ENCODE assay signal across 8 cellular contexts in the genomic region with DNA sequence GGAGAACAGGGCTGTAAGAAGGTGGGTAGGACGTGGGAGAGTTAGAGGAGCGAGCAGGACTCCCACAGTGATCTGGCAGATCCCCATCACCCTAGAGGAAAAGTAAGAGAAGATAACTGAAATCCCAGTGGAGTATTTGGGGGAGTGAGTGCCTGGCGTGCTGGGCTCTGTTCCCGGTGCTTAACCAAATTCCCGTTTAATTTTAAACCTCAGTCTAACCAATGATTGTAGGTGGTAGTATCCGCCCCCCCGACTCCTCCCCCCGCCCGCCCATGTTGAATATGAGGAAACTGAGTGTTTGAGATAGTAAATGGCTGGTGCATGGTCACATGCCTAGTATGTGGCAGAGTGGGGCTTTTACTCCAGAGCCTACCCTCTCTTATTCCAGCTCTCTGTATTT. TPM values are rescaled to one million over a fixed set of nuclear protein-coding genes. Genes with fewer than 3 reads are reported as not detected.
DNase-seq lines count a peak whose midpoint lies in the region; FAIRE-seq and TF ChIP-seq lines count a peak whose summit lies in the region.

No MANE protein-coding gene starts in this region.

- H4K8ac ChIP-seq in mesendoderm (ENCODE audit: low read depth, low read length) = no peak overlapping the region

- H3K4ac ChIP-seq in mesendoderm (ENCODE audit: low read depth, low read length) = no peak overlapping the region

- no CpG with 5 or more reads among the region's 9 CpGs for WGBS in mesendoderm (ENCODE audit: extremely low coverage, insufficient coverage, low lambda C conversion rate)

- peaks cover 13% of the 10 kb centered on the region for H4K20me1 ChIP-seq in astrocyte (ENCODE audit: insufficient read depth, low read length)

- H3K9ac ChIP-seq in astrocyte (ENCODE audit: low read length) (peak overlapping the region; percentile 92), mesendoderm (ENCODE audit: low read length) (peak overlapping the region; percentile 93)

- peaks cover 22% of the 10 kb centered on the region for H3K4me1 Mint-ChIP-seq in astrocyte (ENCODE audit: low read depth, unreplicated experiment)

- H3K36me3 Mint-ChIP-seq in astrocyte (ENCODE audit: low read depth, unreplicated experiment) = peaks cover 9% of the 10 kb centered on the region

- H3K27me3 ChIP-seq in HL-60 (ENCODE audit: insufficient read depth, poor library complexity, severe bottlenecking) = no peaks in the 10 kb centered on the region
- no peaks in the 10 kb centered on the region for H3K27me3 ChIP-seq in astrocyte (ENCODE audit: insufficient read depth, low read length)
- H3K27me3 ChIP-seq in mesendoderm (ENCODE audit: insufficient read depth, low read length, poor library complexity) = no peaks in the 10 kb centered on the region

- no peak overlapping the region for H4K5ac ChIP-seq in mesendoderm (ENCODE audit: low read length)

- TF ChIP-seq CTCF in 22Rv1 (IDR thresholded peaks at IDR 0.05) (no peak), HL-60 (IDR thresholded peaks at IDR 0.05; ENCODE audit: insufficient read depth, low read length) (no peak), astrocyte (IDR thresholded peaks at IDR 0.05; ENCODE audit: insufficient read depth, low read depth, low read length) (no peak)

- H3K27me3 Mint-ChIP-seq in astrocyte (ENCODE audit: low read depth, unreplicated experiment) = no peaks in the 10 kb centered on the region

- no peak overlapping the region for H2BK120ac ChIP-seq in mesendoderm (ENCODE audit: low read depth, low read length)

- peak overlapping the region; percentile 90 for H3K4me2 ChIP-seq in astrocyte (ENCODE audit: low read length)
- H3K4me2 ChIP-seq in mesendoderm (ENCODE audit: low read length) = no peak overlapping the region

- H3K18ac ChIP-seq in mesendoderm (ENCODE audit: low read length) = no peak overlapping the region

- H3K79me1 ChIP-seq in mesendoderm (ENCODE audit: low read length) = peaks cover 9% of the 10 kb centered on the region

- FAIRE-seq in astrocyte (lab: Jason Lieb, UNC) = no peak

- no peaks in the 10 kb centered on the region for H3K9me3 Mint-ChIP-seq in astrocyte (ENCODE audit: unreplicated experiment)

- DNase-seq in HL-60 (ENCODE audit: low read depth in 1 of 2, low spot score in 1 of 2) = peak in 1 of 2 experiments; percentile 25
- DNase-seq in astrocyte (ENCODE audit: low read depth) = no peak
- DNase-seq in mesendoderm = no peak
- no peak for DNase-seq in NOMO-1 (lab: John Stamatoyannopoulos, UW; ENCODE audit: unreplicated experiment in 2 of 2)
- no peak for DNase-seq in GOT3 (lab: John Stamatoyannopoulos, UW)
- no peak for DNase-seq in A172 (ENCODE audit: low spot score)
- DNase-seq in nucleus accumbens (lab: John Stamatoyannopoulos, UW) = no peak

- H3K4me3 ChIP-seq in HL-60 (replicated peaks; ENCODE audit: insufficient read depth, low read length) (peak overlapping the region; percentile 84), astrocyte (ENCODE audit: insufficient read depth, low read depth, low read length) (peak overlapping the region; percentile 68), mesendoderm (ENCODE audit: low read length) (no peak overlapping the region)

- peaks cover 49% of the 10 kb centered on the region for H3K4me1 ChIP-seq in astrocyte (ENCODE audit: insufficient read depth, low read length)
- peaks cover 10% of the 10 kb centered on the region for H3K4me1 ChIP-seq in mesendoderm (ENCODE audit: control insufficient read depth, low read depth, low read length)

- H3K4me3 Mint-ChIP-seq in astrocyte (ENCODE audit: unreplicated experiment) = peak overlapping the region; percentile 84

- H2BK5ac ChIP-seq in mesendoderm (ENCODE audit: low read length) = no peak overlapping the region

- H2AFZ ChIP-seq in astrocyte (ENCODE audit: low read depth, low read length) = no peak overlapping the region

- H2AK5ac ChIP-seq in mesendoderm (ENCODE audit: low read length) = no peak overlapping the region

- H2BK15ac ChIP-seq in mesendoderm (replicated peaks; ENCODE audit: low read depth) = no peak overlapping the region

- H3K27ac ChIP-seq in 22Rv1 = peak overlapping the region; percentile 100
- peak overlapping the region; percentile 97 for H3K27ac ChIP-seq in HL-60 (replicated peaks)
- H3K27ac ChIP-seq in astrocyte (ENCODE audit: low read depth, low read length) = no peak overlapping the region
- H3K27ac ChIP-seq in mesendoderm (ENCODE audit: low read depth, low read length) = no peak overlapping the region

- H3K56ac ChIP-seq in mesendoderm (ENCODE audit: low read length) = peak overlapping the region; percentile 99

- H3K27ac Mint-ChIP-seq in astrocyte (ENCODE audit: unreplicated experiment) = peak overlapping the region; percentile 72

- H3K23ac ChIP-seq in mesendoderm (ENCODE audit: low read length) = no peak overlapping the region

- H3K79me2 ChIP-seq in astrocyte (ENCODE audit: insufficient read depth, low read length) (peaks cover 45% of the 10 kb centered on the region), mesendoderm (ENCODE audit: control insufficient read depth, insufficient read depth, low read length) (peaks cover 7% of the 10 kb centered on the region)

- H3K36me3 ChIP-seq in astrocyte (ENCODE audit: insufficient read depth, low read length) (peaks cover 3% of the 10 kb centered on the region), mesendoderm (ENCODE audit: control insufficient read depth, insufficient read depth, low read length) (no peaks in the 10 kb centered on the region)

- no peaks in the 10 kb centered on the region for H3K9me3 ChIP-seq in astrocyte (ENCODE audit: insufficient read depth, low read depth, low read length)

RNA-seq across cellular contexts. Expression of a gene that starts 1.2 kb away (rescaled TPM):
- total RNA-seq in astrocyte = 40.4 and 51.1 TPM in 2 replicates
- 37.4 TPM for polyA plus RNA-seq in mesendoderm (2013, experiment 1 of 2)
- 37.2 TPM for polyA plus RNA-seq in mesendoderm (2013, experiment 2 of 2)
- 53.2 and 60.0 TPM in 2 replicates for total RNA-seq in A172 (2014; rRNA removed; shearing (Covaris generic))

RNA-seq across cellular contexts. Expression of a gene that starts 3.1 kb away (rescaled TPM):
- 11.1 and 13.1 TPM in 2 replicates for total RNA-seq in astrocyte
- 2.0 TPM for polyA plus RNA-seq in mesendoderm (2013, experiment 1 of 2)
- 1.8 TPM for polyA plus RNA-seq in mesendoderm (2013, experiment 2 of 2)
- 14.0 and 14.7 TPM in 2 replicates for total RNA-seq in A172 (2014; rRNA removed; shearing (Covaris generic))

RNA-seq across cellular contexts. Expression of a gene that starts 5.0 kb away (rescaled TPM):
- 0.82 TPM in 1 of 2 replicates, not detected in the other for total RNA-seq in astrocyte
- polyA plus RNA-seq in mesendoderm (2013, experiment 1 of 2) = 0.25 TPM
- polyA plus RNA-seq in mesendoderm (2013, experiment 2 of 2) = 0.59 TPM
- not detected in 2 replicates for total RNA-seq in A172 (2014; rRNA removed; shearing (Covaris generic))

RNA-seq across cellular contexts. Expression of a gene that starts 50.4 kb away (rescaled TPM):
- 708 and 733 TPM in 2 replicates for total RNA-seq in astrocyte
- 605 TPM for polyA plus RNA-seq in mesendoderm (2013, experiment 1 of 2)
- polyA plus RNA-seq in mesendoderm (2013, experiment 2 of 2) = 607 TPM
- total RNA-seq in A172 (2014; rRNA removed; shearing (Covaris generic)) = 107 and 137 TPM in 2 replicates

Comparison
In these comparisons a context has a peak if more than half of its experiments do, and no peak if none do; other contexts are left out.
1. H3K27ac ChIP-seq: peak in 22Rv1 (single experiment) and HL-60 (single experiment); none in astrocyte (single experiment) and mesendoderm (single experiment).